8 cellular contexts compared by ENCODE assay signal in genomic region chr1:151720190-151720953, GRCh38. TPM values are rescaled to one million over a fixed set of nuclear protein-coding genes. Genes with fewer than 3 reads are reported as not detected.
DNase-seq lines count a peak whose midpoint lies in the region; ATAC-seq and TF ChIP-seq lines count a peak whose summit lies in the region.
"Had no signal": no experiment of that assay in that cellular context is flagged by ENCODE, and none has a peak within 500 bp of the region (broad histone marks: within the 10 kb centered on the region; RNA-seq: fewer than 3 reads in every experiment).

No MANE protein-coding gene starts in this region.

- H3K9me3 ChIP-seq in skeletal muscle tissue (ENCODE audit: control insufficient read depth in 3 of 3, low read length in 3 of 3) = no peaks in the 10 kb centered on the region
- H3K9me3 ChIP-seq: SJSA1 had no signal

- DNase-seq in T-cell = no peak
- no peak for DNase-seq in Right ventricle myocardium inferior (ENCODE audit: missing footprints)
- no peak for DNase-seq in NCI-H1048 (lab: John Stamatoyannopoulos, UW)
- DNase-seq in ecto neural progenitor cell (ENCODE audit: low spot score) = no peak

- H3K4me1 ChIP-seq in skeletal muscle tissue (ENCODE audit: control insufficient read depth in 3 of 3, insufficient read depth in 3 of 3, low read length in 3 of 3) = peaks cover 13 to 22% (median 19%) of the 10 kb centered on the region in 3 donors

- H3K27ac Mint-ChIP-seq in T-cell = peak overlapping the region; percentile 50 to 62

- peaks cover 14 to 16% (median 14%) of the 10 kb centered on the region in 3 donors for H3K27me3 ChIP-seq in skeletal muscle tissue (ENCODE audit: control insufficient read depth in 3 of 3, insufficient read depth in 3 of 3, low read length in 3 of 3)

- ATAC-seq in GM21529 (IDR thresholded peaks at IDR 0.05; ENCODE audit: unreplicated experiment) = peak; percentile 59
- no peak for ATAC-seq in T-cell (replicated peaks in 1 of 4)
- ATAC-seq in Right ventricle myocardium inferior = peak; percentile 53
- ATAC-seq in GM18505 (IDR thresholded peaks at IDR 0.05; ENCODE audit: unreplicated experiment) = no peak

- no peaks in the 10 kb centered on the region for H3K36me3 ChIP-seq in skeletal muscle tissue (ENCODE audit: control insufficient read depth in 3 of 3, insufficient read depth in 3 of 3, low read length in 3 of 3)
- H3K36me3 ChIP-seq: SJSA1 had no signal

- intact Hi-C loops in Right ventricle myocardium inferior (cut with DNase I) = no loop called here

- no peak for TF ChIP-seq POLR2A in GM18505 (IDR thresholded peaks at IDR 0.05; ENCODE audit: borderline replicate concordance, extremely low read depth, insufficient read depth, insufficient read length)

- H3K27me3 Mint-ChIP-seq in T-cell = peaks cover 48 to 64% of the 10 kb centered on the region in 2 donors

- peaks cover 31 to 42% (median 34%) of the 10 kb centered on the region in 3 donors for H3K4me1 Mint-ChIP-seq in T-cell

- H3K9me3 Mint-ChIP-seq in T-cell = no peaks in the 10 kb centered on the region

- CTCF ChIA-PET in T-cell (lab: Charles Lee) = interaction anchor here in 1 of 2 donors (0.7 to 1.0 kb wide), 2 partner anchors 30 to 116 kb away, joined by 3 to 4 read pairs; no protein-coding TSS in a partner anchor

- peak overlapping the region; percentile 72 to 83 (median 74) for H3K4me3 ChIP-seq in skeletal muscle tissue (ENCODE audit: low read length in 3 of 3)
- H3K4me3 ChIP-seq: SJSA1 had no signal

- POLR2A ChIA-PET in T-cell (lab: Charles Lee) = interaction anchor here in 1 of 2 donors (0.6 kb wide), 2 partner anchors 33 to 110 kb away, joined by 3 read pairs; no protein-coding TSS in a partner anchor

- no peaks in the 10 kb centered on the region for H3K36me3 Mint-ChIP-seq in T-cell

- peak overlapping the region; percentile 78 to 82 (median 79) for H3K9ac ChIP-seq in skeletal muscle tissue (ENCODE audit: low read depth in 1 of 3, low read length in 3 of 3)

- peak overlapping the region; percentile 73 to 84 (median 79) for H3K4me3 Mint-ChIP-seq in T-cell

- peak overlapping the region; percentile 89 for H3K27ac ChIP-seq in skeletal muscle tissue (ENCODE audit: low read depth, low read length)
- H3K27ac ChIP-seq: SJSA1 had no signal

RNA-seq across cellular contexts. Expression of gene RIIAD1, which starts 0.9 kb away (rescaled TPM):
- total RNA-seq in T-cell (not detected), Right ventricle myocardium inferior (7.7 TPM), skeletal muscle tissue (not detected)
- total RNA-seq: SJSA1 had no signal

RNA-seq across cellular contexts. Expression of gene CELF3, which starts 3.8 kb away (rescaled TPM):
- total RNA-seq in T-cell (not detected), Right ventricle myocardium inferior (not detected), skeletal muscle tissue (under 0.01 TPM)
- total RNA-seq: SJSA1 had no signal

RNA-seq across cellular contexts. Expression of gene MRPL9, which starts 42.9 kb away (rescaled TPM):
- total RNA-seq in T-cell (100 to 1,000 TPM in 2 of 5 donors, 10 to 100 TPM in 3; 72.0 to 131 (median 88.7) TPM), Right ventricle myocardium inferior (51.2 TPM), skeletal muscle tissue (90.3 TPM)

Comparison
In these comparisons a context has a peak if more than half of its experiments do, and no peak if none do; other contexts are left out.
1. ATAC-seq: peak in GM21529 (single experiment) and Right ventricle myocardium inferior (single experiment); none in T-cell (0 of 4) and GM18505 (single experiment).